In genomic region chr1:77582905-77583304, GRCh38 we compare ENCODE assay signal across 29 cellular contexts.
DNase-seq lines count a peak whose midpoint lies in the region; ATAC-seq and TF ChIP-seq lines count a peak whose summit lies in the region.
"Had no signal": no experiment of that assay in that cellular context is flagged by ENCODE, and none has a peak within 500 bp of the region (broad histone marks: within the 10 kb centered on the region; RNA-seq: fewer than 3 reads in every experiment).

No MANE protein-coding gene starts in this region.

- H3K27ac Mint-ChIP-seq in endodermal cell, result no peak overlapping the region
- H3K27ac Mint-ChIP-seq: activated naive CD4-positive, alpha-beta T cell treated with anti-CD3 and anti-CD28 coated beads, Interleukin-2, amount 50 U/mL, for 24 hours; B cell; GM23338; memory B cell; naive thymus-derived CD4-positive, alpha-beta T cell had no signal

- H3K36me3 ChIP-seq in endodermal cell (ENCODE audit: control insufficient read depth, insufficient read depth, low read length), result peaks cover 39% of the 10 kb centered on the region
- H3K36me3 ChIP-seq: ovary had no signal

- no peaks in the 10 kb centered on the region for H3K4me1 Mint-ChIP-seq in endodermal cell
- H3K4me1 Mint-ChIP-seq: GM23338 had no signal

- no peaks in the 10 kb centered on the region for H3K9me3 Mint-ChIP-seq in endodermal cell
- H3K9me3 Mint-ChIP-seq: activated naive CD4-positive, alpha-beta T cell treated with anti-CD3 and anti-CD28 coated beads, Interleukin-2, amount 50 U/mL, for 24 hours; central memory CD8-positive, alpha-beta T cell; GM23338; memory B cell; naive thymus-derived CD4-positive, alpha-beta T cell had no signal

- H3K36me3 Mint-ChIP-seq in endodermal cell (ENCODE audit: low read depth), result peaks cover 35% of the 10 kb centered on the region

- no peaks in the 10 kb centered on the region for H3K9me3 ChIP-seq in endodermal cell (ENCODE audit: control insufficient read depth, low read length)
- H3K9me3 ChIP-seq: gastroesophageal sphincter, ovary, right atrium auricular region had no signal

- no peaks in the 10 kb centered on the region for H3K27me3 ChIP-seq in endodermal cell (ENCODE audit: control insufficient read depth, insufficient read depth, low read length, poor library complexity, severe bottlenecking)
- H3K27me3 ChIP-seq: gastroesophageal sphincter, ovary, right atrium auricular region had no signal

- no peaks in the 10 kb centered on the region for H3K4me1 ChIP-seq in endodermal cell (ENCODE audit: control insufficient read depth, insufficient read depth, low read length)
- H3K4me1 ChIP-seq: gastroesophageal sphincter, right atrium auricular region had no signal

- H3K27me3 Mint-ChIP-seq in endodermal cell (ENCODE audit: insufficient read depth), result no peaks in the 10 kb centered on the region
- H3K27me3 Mint-ChIP-seq: activated naive CD4-positive, alpha-beta T cell treated with anti-CD3 and anti-CD28 coated beads, Interleukin-2, amount 50 U/mL, for 24 hours; B cell; central memory CD8-positive, alpha-beta T cell; memory B cell; naive thymus-derived CD4-positive, alpha-beta T cell had no signal

- no peak overlapping the region for H3K4me3 ChIP-seq in endodermal cell (ENCODE audit: low read length)
- H3K4me3 ChIP-seq: gastroesophageal sphincter, GM23338, K562, ovary, right atrium auricular region had no signal

- H3K9ac ChIP-seq in endodermal cell (ENCODE audit: extremely low read depth, low read length, poor library complexity, severe bottlenecking), result no peak overlapping the region

- no peak overlapping the region for H3K4me3 Mint-ChIP-seq in endodermal cell
- H3K4me3 Mint-ChIP-seq: activated naive CD4-positive, alpha-beta T cell treated with anti-CD3 and anti-CD28 coated beads, Interleukin-2, amount 50 U/mL, for 24 hours; B cell; central memory CD8-positive, alpha-beta T cell; GM23338; memory B cell; naive thymus-derived CD4-positive, alpha-beta T cell had no signal

- no peak for TF ChIP-seq CTCF in endodermal cell (conservative IDR thresholded peaks at IDR 0.05)

- no peak for DNase-seq in cerebellum (ENCODE audit: low spot score)
- DNase-seq in activated gamma-delta T cell (lab: John Stamatoyannopoulos, UW), result no peak
- no peak for DNase-seq in endodermal cell
- DNase-seq: activated CD4-positive, alpha-beta T cell treated with anti-CD3 and anti-CD28 coated beads for 1 hour; activated T-cell treated with anti-CD3 and anti-CD28 coated beads, Interleukin-2, amount 50 U/mL, for 48 hours; aorta; COR-L47; DND-41; MV-4-11; naive thymus-derived CD4-positive, alpha-beta T cell; NCI-H187; NCI-H748 treated with DMSO at 0.1 percent for 48 hours; OCI-M1; ovary; Right ventricle myocardium superior; SW 1271 had no signal

- WGBS in endodermal cell (ENCODE audit: insufficient coverage in 1 of 2, insufficient read length in 1 of 2), 2 experiments, result 90% methylated on average over 1 to 3 of the region's 4 CpGs

- ATAC-seq in GM18498 (IDR thresholded peaks at IDR 0.05; ENCODE audit: unreplicated experiment), result peak; percentile 63
- ATAC-seq in GM19328 (IDR thresholded peaks at IDR 0.05; ENCODE audit: unreplicated experiment), result peak; percentile 68
- peak; percentile 46 for ATAC-seq in HG02798 (IDR thresholded peaks at IDR 0.05; ENCODE audit: poor library complexity, unreplicated experiment)
- peak; percentile 52 for ATAC-seq in HG03565 (IDR thresholded peaks at IDR 0.05; ENCODE audit: unreplicated experiment)
- no peak for ATAC-seq in HG02973 (IDR thresholded peaks at IDR 0.05; ENCODE audit: unreplicated experiment)
- ATAC-seq: gastroesophageal sphincter; GM23338; K562; naive thymus-derived CD4-positive, alpha-beta T cell had no signal

- H3K27ac ChIP-seq in endodermal cell (ENCODE audit: low read depth, low read length), result no peak overlapping the region
- H3K27ac ChIP-seq: gastroesophageal sphincter, ovary, right atrium auricular region had no signal
